In the genomic region with DNA sequence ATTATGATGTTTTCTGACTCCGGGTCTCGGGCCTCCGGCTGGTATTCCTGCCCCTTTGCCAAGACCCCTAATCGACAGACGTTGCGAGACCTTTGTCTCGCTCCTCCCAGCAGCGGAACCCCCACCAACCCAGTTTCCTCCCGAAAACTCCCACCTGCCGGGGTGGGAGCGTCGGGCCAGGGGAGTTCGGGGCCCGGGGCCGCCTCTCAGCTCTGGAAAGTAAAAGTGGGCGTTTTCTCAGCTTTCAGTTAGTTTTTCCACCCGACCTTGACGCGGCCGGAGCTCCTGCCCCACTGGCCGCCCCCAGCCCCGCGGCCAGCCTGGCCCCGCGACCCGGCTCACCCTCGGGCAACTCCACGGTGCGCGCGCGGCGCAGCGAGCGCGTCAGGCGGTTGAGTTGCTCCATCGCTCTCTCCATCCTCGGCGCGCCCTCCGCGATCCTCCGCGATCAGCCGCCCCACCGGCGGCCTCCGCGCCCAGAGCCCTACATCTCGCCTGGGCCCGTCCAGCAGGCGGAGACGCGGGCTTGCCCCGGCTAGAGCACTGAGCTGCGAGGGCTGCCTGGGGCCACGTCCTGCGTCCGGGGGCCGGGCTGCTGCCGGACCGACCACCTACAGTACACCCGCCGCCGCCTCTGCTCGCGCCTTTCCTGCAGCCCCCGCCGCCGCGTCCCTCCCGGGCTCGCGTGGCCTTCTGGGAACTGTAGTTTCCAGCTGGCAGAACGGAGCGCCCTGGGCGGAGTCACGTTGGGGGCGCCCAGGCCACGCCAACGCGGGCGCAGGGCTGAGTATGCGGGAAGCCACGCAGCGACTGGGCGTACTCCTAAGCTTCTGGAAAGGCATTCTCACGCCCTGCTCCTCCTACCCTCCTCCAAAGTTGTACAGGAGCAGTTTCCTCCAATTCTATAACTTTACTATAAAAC, we compare ENCODE assay signal across 8 cellular contexts. TPM values are rescaled to one million over a fixed set of nuclear protein-coding genes. Genes with fewer than 3 reads are reported as not detected.
DNase-seq lines count a peak whose midpoint lies in the region; TF ChIP-seq lines count a peak whose summit lies in the region.

A gene with protein sequence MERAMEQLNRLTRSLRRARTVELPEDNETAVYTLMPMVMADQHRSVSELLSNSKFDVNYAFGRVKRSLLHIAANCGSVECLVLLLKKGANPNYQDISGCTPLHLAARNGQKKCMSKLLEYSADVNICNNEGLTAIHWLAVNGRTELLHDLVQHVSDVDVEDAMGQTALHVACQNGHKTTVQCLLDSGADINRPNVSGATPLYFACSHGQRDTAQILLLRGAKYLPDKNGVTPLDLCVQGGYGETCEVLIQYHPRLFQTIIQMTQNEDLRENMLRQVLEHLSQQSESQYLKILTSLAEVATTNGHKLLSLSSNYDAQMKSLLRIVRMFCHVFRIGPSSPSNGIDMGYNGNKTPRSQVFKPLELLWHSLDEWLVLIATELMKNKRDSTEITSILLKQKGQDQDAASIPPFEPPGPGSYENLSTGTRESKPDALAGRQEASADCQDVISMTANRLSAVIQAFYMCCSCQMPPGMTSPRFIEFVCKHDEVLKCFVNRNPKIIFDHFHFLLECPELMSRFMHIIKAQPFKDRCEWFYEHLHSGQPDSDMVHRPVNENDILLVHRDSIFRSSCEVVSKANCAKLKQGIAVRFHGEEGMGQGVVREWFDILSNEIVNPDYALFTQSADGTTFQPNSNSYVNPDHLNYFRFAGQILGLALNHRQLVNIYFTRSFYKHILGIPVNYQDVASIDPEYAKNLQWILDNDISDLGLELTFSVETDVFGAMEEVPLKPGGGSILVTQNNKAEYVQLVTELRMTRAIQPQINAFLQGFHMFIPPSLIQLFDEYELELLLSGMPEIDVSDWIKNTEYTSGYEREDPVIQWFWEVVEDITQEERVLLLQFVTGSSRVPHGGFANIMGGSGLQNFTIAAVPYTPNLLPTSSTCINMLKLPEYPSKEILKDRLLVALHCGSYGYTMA (minus strand): TSS at position 695 of the 922 bp plus-strand sequence. CDS start 277 bp downstream, at position 418.

- H3K4me1 ChIP-seq in thymus (ENCODE audit: control insufficient read depth, insufficient read depth, low read length) = no peaks in the 10 kb centered on the region

- WGBS in thymus = under 1% methylated on average over 89 of the region's 89 CpGs

- H3K9me3 Mint-ChIP-seq in glutamatergic neuron (ENCODE audit: unreplicated experiment) (no peaks in the 10 kb centered on the region), osteocyte (ENCODE audit: unreplicated experiment) (no peaks in the 10 kb centered on the region)

- peak within 1 kb of the TSS; percentile 93 for H3K4me3 ChIP-seq in GM08714 (ENCODE audit: low read length)
- H3K4me3 ChIP-seq in HFF-Myc (replicated peaks; ENCODE audit: low read depth, low read length) = peak within 1 kb of the TSS; percentile 93
- H3K4me3 ChIP-seq in SK-N-MC = peak within 1 kb of the TSS; percentile 86
- peak within 1 kb of the TSS; percentile 91 for H3K4me3 ChIP-seq in thymus (ENCODE audit: low read length)

- H3K4me3 Mint-ChIP-seq in glutamatergic neuron (ENCODE audit: unreplicated experiment) (peak within 1 kb of the TSS; percentile 87), osteocyte (ENCODE audit: unreplicated experiment) (peak within 1 kb of the TSS; percentile 98)

- peak within 1 kb of the TSS; percentile 88 for H3K27ac Mint-ChIP-seq in glutamatergic neuron (ENCODE audit: unreplicated experiment)
- peak within 1 kb of the TSS; percentile 87 for H3K27ac Mint-ChIP-seq in osteocyte (ENCODE audit: unreplicated experiment)

- DNase-seq in HFF-Myc (ENCODE audit: extremely low read depth, low read depth) (peak; percentile 45), MV-4-11 (lab: John Stamatoyannopoulos, UW) (peak; percentile 81), SK-N-MC (ENCODE audit: low read depth, low spot score) (peak; percentile 62), glutamatergic neuron (peak; percentile 95), osteocyte (ENCODE audit: extremely low spot score, unreplicated experiment) (peak; percentile 95)
- peak; percentile 91 for DNase-seq in activated naive CD4-positive, alpha-beta T cell treated with anti-CD3 and anti-CD28 coated beads, Interleukin-2, amount 50 U/mL, for 16 hours

- H3K9me3 ChIP-seq in SK-N-MC (ENCODE audit: low read depth, low read length) = no peaks in the 10 kb centered on the region
- H3K9me3 ChIP-seq in thymus (ENCODE audit: control insufficient read depth) = no peaks in the 10 kb centered on the region

- H3K36me3 ChIP-seq in SK-N-MC (ENCODE audit: insufficient read depth, low read length) (no peaks in the 10 kb centered on the region; the same call in 1 of the 2 replicates), thymus (ENCODE audit: control insufficient read depth, insufficient read depth) (no peaks in the 10 kb centered on the region)

- H3K36me3 Mint-ChIP-seq in glutamatergic neuron (ENCODE audit: unreplicated experiment) (no peaks in the 10 kb centered on the region), osteocyte (ENCODE audit: unreplicated experiment) (no peaks in the 10 kb centered on the region)

- H3K4me1 Mint-ChIP-seq in glutamatergic neuron (ENCODE audit: low read depth, unreplicated experiment) (peaks cover 8% of the 10 kb centered on the region), osteocyte (ENCODE audit: unreplicated experiment) (peaks cover 30% of the 10 kb centered on the region)

- H3K27ac ChIP-seq in SK-N-MC (no peak within 1 kb of the TSS), thymus (ENCODE audit: low read depth) (peak within 1 kb of the TSS; percentile 80)

- H3K27me3 Mint-ChIP-seq in glutamatergic neuron (ENCODE audit: unreplicated experiment) (no peaks in the 10 kb centered on the region), osteocyte (ENCODE audit: unreplicated experiment) (no peaks in the 10 kb centered on the region)

- TF ChIP-seq CTCF in HFF-Myc (IDR thresholded peaks at IDR 0.05; ENCODE audit: low read depth, low read length, missing control alignments) (no peak), glutamatergic neuron (IDR thresholded peaks at IDR 0.05; ENCODE audit: partially characterized antibody, unreplicated experiment) (peak; percentile 19), osteocyte (IDR thresholded peaks at IDR 0.05) (peak; percentile 45)

- no peaks in the 10 kb centered on the region for H3K27me3 ChIP-seq in thymus (ENCODE audit: control insufficient read depth, insufficient read depth)

- H3K9ac ChIP-seq in SK-N-MC (ENCODE audit: insufficient read length) = peak within 1 kb of the TSS; percentile 69

RNA-seq across cellular contexts. Expression of the gene that starts here (rescaled TPM):
- 22.0 TPM for total RNA-seq in glutamatergic neuron (ENCODE audit: unreplicated experiment)
- 29.9 and 33.9 TPM in 2 replicates for total RNA-seq in osteocyte
- polyA plus RNA-seq in thymus = 17.3 TPM

Comparison
In these comparisons a context has a peak if more than half of its experiments do, and no peak if none do; other contexts are left out.
1. DNase-seq: peak in every context shown above with its lines; median percentile 95 in glutamatergic neuron; 95 in osteocyte; 91 in activated naive CD4-positive, alpha-beta T cell treated with anti-CD3 and anti-CD28 coated beads, Interleukin-2, amount 50 U/mL, for 16 hours; 81 in MV-4-11; 62 in SK-N-MC; 45 in HFF-Myc.